Comparison of ENCODE assay signal across 33 cellular contexts in the genomic region with DNA sequence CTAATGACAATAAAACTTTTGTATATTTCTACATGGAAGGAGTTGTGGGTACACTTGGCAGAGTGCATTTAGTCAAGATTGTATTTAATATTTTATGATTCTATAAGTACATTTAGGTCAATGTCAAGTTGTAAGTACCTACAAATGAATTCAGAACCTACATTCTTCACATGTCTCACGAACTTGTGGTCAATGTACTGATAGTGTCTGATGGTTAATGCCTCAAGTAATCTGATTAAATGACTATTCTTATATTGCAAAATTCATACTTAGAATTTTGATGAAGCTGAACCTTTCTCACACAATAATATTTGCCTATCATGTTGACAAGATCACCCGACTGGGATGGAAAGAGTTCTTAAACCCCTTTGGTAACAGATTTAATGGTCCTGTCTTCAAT.
DNase-seq lines count a peak whose midpoint lies in the region; ATAC-seq, FAIRE-seq and TF ChIP-seq lines count a peak whose summit lies in the region.
"Had no signal": no experiment of that assay in that cellular context is flagged by ENCODE, and none has a peak within 500 bp of the region (broad histone marks: within the 10 kb centered on the region; RNA-seq: fewer than 3 reads in every experiment).

No MANE protein-coding gene starts in this region.

- peaks cover 14% of the 10 kb centered on the region for H3K27me3 Mint-ChIP-seq in T-helper 17 cell
- H3K27me3 Mint-ChIP-seq: B cell; CD4-positive, alpha-beta memory T cell; CD4-positive, alpha-beta T cell; CD4-positive, CD25-positive, alpha-beta regulatory T cell had no signal

- no peak for TF ChIP-seq CTCF in retinal pigment epithelial cell (conservative IDR thresholded peaks at IDR 0.05; ENCODE audit: low read depth, low read length)

- FAIRE-seq in frontal cortex (lab: Jason Lieb, UNC) = peak; percentile 6
- FAIRE-seq: A204.1, A549, D721Med had no signal

- no peaks in the 10 kb centered on the region for H3K36me3 Mint-ChIP-seq in T-helper 17 cell (ENCODE audit: low read depth)
- H3K36me3 Mint-ChIP-seq: CD14-positive monocyte; CD4-positive, alpha-beta memory T cell; CD4-positive, CD25-positive, alpha-beta regulatory T cell; CD8-positive, alpha-beta memory T cell; CD8-positive, alpha-beta T cell had no signal

- no peak overlapping the region for H3K4me3 Mint-ChIP-seq in T-helper 17 cell
- H3K4me3 Mint-ChIP-seq: B cell; CD14-positive monocyte; CD4-positive, alpha-beta memory T cell; CD4-positive, alpha-beta T cell; CD4-positive, CD25-positive, alpha-beta regulatory T cell; CD8-positive, alpha-beta memory T cell; CD8-positive, alpha-beta T cell had no signal

- peak overlapping the region; percentile 11 for H3K27ac Mint-ChIP-seq in T-helper 17 cell
- H3K27ac Mint-ChIP-seq: B cell; CD14-positive monocyte; CD4-positive, alpha-beta memory T cell; CD4-positive, alpha-beta T cell; CD4-positive, CD25-positive, alpha-beta regulatory T cell; CD8-positive, alpha-beta memory T cell; CD8-positive, alpha-beta T cell had no signal

- ATAC-seq in T-helper 17 cell = no peak
- ATAC-seq: A549; CD8-positive, alpha-beta T cell had no signal

- DNase-seq in T-helper 17 cell (no peak), frontal cortex (ENCODE audit: low spot score in 2 of 2) (no peak), retinal pigment epithelial cell (ENCODE audit: low read depth) (peak; percentile 53), NK-92 (lab: John Stamatoyannopoulos, UW; ENCODE audit: unreplicated experiment) (no peak), SHP77 treated with DMSO at 0.1 percent for 48 hours (lab: John Stamatoyannopoulos, UW) (no peak)
- DNase-seq in activated effector memory CD4-positive, alpha-beta T cell treated with Interleukin-2 at 50 U/mL for 16 hours = no peak
- DNase-seq: 8988T; ACHN; AML-193; BE2C; C1 segment of cervical spinal cord; Caco-2; Calu3; CD4-positive, alpha-beta memory T cell; CD4-positive, alpha-beta T cell; CD4-positive, CD25-positive, alpha-beta regulatory T cell; CD8-positive, alpha-beta memory T cell; CD8-positive, alpha-beta T cell; COR-L47; DMS 273 treated with DMSO at 0.1 percent for 48 hours; DMS153; DMS53; DMS79; DMS79 treated with DMSO at 0.1 percent for 48 hours; DND-41; EL had no signal

- no peaks in the 10 kb centered on the region for H3K9me3 ChIP-seq in T-helper 17 cell (ENCODE audit: control insufficient read depth, low read length, poor library complexity, severe bottlenecking)
- H3K9me3 ChIP-seq: A549; BE2C; BLaER1; BLaER1 treated with 17β-estradiol and CSF1 and Interleukin-3, amounts not matched to agents 10 nM and 100 nM; Caco-2 had no signal

- H3K4me3 ChIP-seq in retinal pigment epithelial cell (ENCODE audit: low read length) = no peak overlapping the region
- H3K4me3 ChIP-seq: A549; BLaER1; BLaER1 treated with 17β-estradiol and CSF1 and Interleukin-3, amounts not matched to agents 10 nM and 100 nM had no signal

- no peaks in the 10 kb centered on the region for H3K4me1 Mint-ChIP-seq in T-helper 17 cell
- H3K4me1 Mint-ChIP-seq: B cell; CD14-positive monocyte; CD4-positive, alpha-beta memory T cell; CD4-positive, CD25-positive, alpha-beta regulatory T cell; CD8-positive, alpha-beta memory T cell had no signal
